ENCODE assay signal across 16 cellular contexts in genomic region chr19:48516536-48516935, GRCh38. TPM values are rescaled to one million over a fixed set of nuclear protein-coding genes. Genes with fewer than 3 reads are reported as not detected.
DNase-seq lines count a peak whose midpoint lies in the region; ATAC-seq, FAIRE-seq and TF ChIP-seq lines count a peak whose summit lies in the region.
"Had no signal": no experiment of that assay in that cellular context is flagged by ENCODE, and none has a peak within 500 bp of the region (broad histone marks: within the 10 kb centered on the region; RNA-seq: fewer than 3 reads in every experiment).

No MANE protein-coding gene starts in this region.

- H2AK5ac ChIP-seq in H1 (ENCODE audit: low read depth, low read length) (no peak overlapping the region; the same call in 1 of the 2 replicates), neuronal stem cell (ENCODE audit: low read depth, low read length) (no peak overlapping the region)

- H3K27me3 Mint-ChIP-seq in Caco-2 (ENCODE audit: insufficient read depth, unreplicated experiment): no peaks in the 10 kb centered on the region
- H3K27me3 Mint-ChIP-seq in activated CD8-positive, alpha-beta T cell treated with anti-CD3 and anti-CD28 coated beads for 36 hours: no peaks in the 10 kb centered on the region

- H3K18ac ChIP-seq in H1 (ENCODE audit: extremely low read depth, low read length) (no peak overlapping the region), neuronal stem cell (ENCODE audit: low read length) (no peak overlapping the region)

- H3K56ac ChIP-seq in H1 (replicated peaks; ENCODE audit: insufficient read length, low read depth, low read length): no peak overlapping the region

- peaks cover 29% of the 10 kb centered on the region for H3K4me1 Mint-ChIP-seq in Caco-2 (ENCODE audit: low read depth, unreplicated experiment)
- peaks cover 9% of the 10 kb centered on the region for H3K4me1 Mint-ChIP-seq in activated CD8-positive, alpha-beta T cell treated with anti-CD3 and anti-CD28 coated beads for 36 hours (ENCODE audit: low read depth)

- WGBS in A549 (ENCODE audit: missing lambda C conversion rate): 63% methylated on average over 8 of the region's 8 CpGs
- WGBS in H1 (ENCODE audit: extremely low coverage in 1 of 2, insufficient coverage in 1 of 2, insufficient read length in 1 of 2, insufficient replicate concordance in 2 of 2, low coverage in 1 of 2, low lambda C conversion rate in 2 of 2, missing lambda C conversion rate in 1 of 2), 2 experiments: 86% methylated on average over 8 of the region's 8 CpGs; no CpG with 5 or more reads in 1 of the 2 experiments
- no CpG with 5 or more reads among the region's 8 CpGs for WGBS in neuronal stem cell (ENCODE audit: extremely low coverage in 2 of 2, insufficient read length in 2 of 2, insufficient replicate concordance in 1 of 2), 2 donors

- H4K5ac ChIP-seq in H1 (ENCODE audit: insufficient read length, low read depth, low read length): no peak overlapping the region

- H3K27ac Mint-ChIP-seq in Caco-2 (ENCODE audit: unreplicated experiment): peak overlapping the region; percentile 74
- no peak overlapping the region for H3K27ac Mint-ChIP-seq in activated CD8-positive, alpha-beta T cell treated with anti-CD3 and anti-CD28 coated beads for 36 hours

- POLR2A ChIA-PET in A549 (lab: Yijun Ruan, JAX): interaction anchor here (1.0 kb wide), 1 partner anchor 37 kb away, joined by 4 read pairs; no protein-coding TSS in a partner anchor
- POLR2A ChIA-PET in Caco-2 (lab: Charles Lee): no interaction called here
- POLR2A ChIA-PET in H1 (lab: Charles Lee; ENCODE audit: partially characterized antibody): interaction anchor here (0.9 to 2.1 kb wide), 5 partner anchors 34 to 98 kb away, joined by 3 to 6 read pairs (median 4); partner anchors contain the start of gene FAM83E
- POLR2A ChIA-PET in activated CD8-positive, alpha-beta T cell treated with anti-CD3 and anti-CD28 coated beads for 36 hours (lab: Charles Lee): no interaction called here

- no peak overlapping the region for H4K8ac ChIP-seq in H1 (ENCODE audit: extremely low read depth, insufficient read depth, low read length)
- H4K8ac ChIP-seq in neuronal stem cell (ENCODE audit: low read depth, low read length): no peak overlapping the region

- peak overlapping the region; percentile 2 for H3K4me3 Mint-ChIP-seq in Caco-2 (ENCODE audit: unreplicated experiment)
- no peak overlapping the region for H3K4me3 Mint-ChIP-seq in activated CD8-positive, alpha-beta T cell treated with anti-CD3 and anti-CD28 coated beads for 36 hours

- H2BK5ac ChIP-seq in H1 (ENCODE audit: low read depth, low read length) (no peak overlapping the region), neuronal stem cell (ENCODE audit: low read length) (peak overlapping the region; percentile 43)

- no peak for DNase-seq in A549 (ENCODE audit: low read depth in 1 of 2, low spot score in 1 of 2)
- no peak for DNase-seq in Caco-2
- no peak for DNase-seq in H1 (ENCODE audit: low read depth in 1 of 2, low spot score in 2 of 2)
- DNase-seq in neuronal stem cell (ENCODE audit: low spot score): no peak
- no peak for DNase-seq in GOT3 (lab: John Stamatoyannopoulos, UW)
- no peak for DNase-seq in activated CD8-positive, alpha-beta T cell treated with anti-CD3 and anti-CD28 coated beads for 36 hours
- no peak for DNase-seq in midbrain (lab: John Stamatoyannopoulos, UW)
- DNase-seq: Calu3, DMS 273 treated with DMSO at 0.1 percent for 48 hours had no signal

- H2AFZ ChIP-seq in H1 (ENCODE audit: low read length) (peak overlapping the region; percentile 81; the same call in 1 of the 2 replicates), neuronal stem cell (ENCODE audit: low read length) (no peak overlapping the region)

- H3K23ac ChIP-seq in H1 (ENCODE audit: insufficient read length) (no peak overlapping the region), neuronal stem cell (ENCODE audit: low read depth, low read length, poor library complexity) (peak overlapping the region; percentile 60)

- no peak overlapping the region for H3K14ac ChIP-seq in H1 (ENCODE audit: insufficient read length)
- no peak overlapping the region for H3K14ac ChIP-seq in neuronal stem cell (ENCODE audit: low read length)

- TF ChIP-seq EP300 in A549 (IDR thresholded peaks at IDR 0.05): no peak
- TF ChIP-seq EP300 in H1 (IDR thresholded peaks at IDR 0.05; ENCODE audit: borderline replicate concordance in 1 of 2, low read depth in 2 of 2, low read length in 2 of 2): no peak

- ATAC-seq in A549 (no peak), HG03108 (IDR thresholded peaks at IDR 0.05; ENCODE audit: unreplicated experiment) (no peak)
- no peak for ATAC-seq in activated CD8-positive, alpha-beta T cell treated with anti-CD3 and anti-CD28 coated beads for 36 hours
- ATAC-seq: HCT116 had no signal

- H3K9me3 ChIP-seq in A549: no peaks in the 10 kb centered on the region
- no peaks in the 10 kb centered on the region for H3K9me3 ChIP-seq in Caco-2
- no peaks in the 10 kb centered on the region for H3K9me3 ChIP-seq in H1 (ENCODE audit: insufficient read depth in 2 of 2, low read depth in 1 of 2, low read length in 1 of 2)
- H3K9me3 ChIP-seq in neuronal stem cell (replicated peaks in 1 of 2; ENCODE audit: control insufficient read depth in 2 of 2, insufficient read depth in 1 of 2, low read depth in 1 of 2, low read length in 2 of 2): no peaks in the 10 kb centered on the region

- no peak overlapping the region for H4K91ac ChIP-seq in H1 (replicated peaks; ENCODE audit: insufficient read length, low read length)
- H4K91ac ChIP-seq in neuronal stem cell (ENCODE audit: low read depth, low read length, poor library complexity): no peak overlapping the region

- peak overlapping the region; percentile 39; the same call in 1 of the 2 replicates for H2BK12ac ChIP-seq in H1 (ENCODE audit: low read depth, low read length)
- no peak overlapping the region for H2BK12ac ChIP-seq in neuronal stem cell (ENCODE audit: low read length)

- H3K36me3 ChIP-seq in Caco-2 (ENCODE audit: control insufficient read depth, insufficient read depth, low read length) (no peaks in the 10 kb centered on the region), H1 (ENCODE audit: control insufficient read depth in 2 of 4, insufficient read depth in 4 of 4, low read length in 3 of 4) (no peaks in the 10 kb centered on the region), neuronal stem cell (replicated peaks in 1 of 2; ENCODE audit: control insufficient read depth in 2 of 2, insufficient read depth in 2 of 2, low read length in 2 of 2) (no peaks in the 10 kb centered on the region)

- H3K27ac ChIP-seq in A549 (peak overlapping the region in 1 of 2 experiments; percentile 58; a peak in 3 of 6 replicates), H1 (ENCODE audit: low read depth, low read length) (no peak overlapping the region), neuronal stem cell (replicated peaks; ENCODE audit: low read length) (no peak overlapping the region)

- H3K27me3 ChIP-seq in Caco-2 (replicated peaks; ENCODE audit: control insufficient read depth, insufficient read depth, low read length) (no peaks in the 10 kb centered on the region), H1 (replicated peaks in 1 of 4; ENCODE audit: control insufficient read depth in 3 of 4, extremely low read depth in 1 of 4, insufficient read depth in 3 of 4, low read length in 3 of 4) (peaks cover 0 to 12% (median 9%) of the 10 kb centered on the region in 4 experiments; a peak in 4 of 7 replicates), neuronal stem cell (ENCODE audit: control insufficient read depth in 3 of 3, insufficient read depth in 3 of 3, low read depth in 1 of 3, low read length in 3 of 3) (peaks cover 0 to 18% (median 14%) of the 10 kb centered on the region in 3 experiments)

- H3K4me2 ChIP-seq in A549: peak overlapping the region; percentile 8; the same call in 1 of the 3 replicates
- no peak overlapping the region; a peak in 1 of 4 replicates for H3K4me2 ChIP-seq in H1 (ENCODE audit: insufficient read depth in 1 of 2, low read depth in 2 of 2, low read length in 2 of 2)
- H3K4me2 ChIP-seq in neuronal stem cell (ENCODE audit: insufficient read depth, low read length, poor library complexity, severe bottlenecking): no peak overlapping the region

- intact Hi-C loops in Caco-2 (cut with micrococcal nuclease; ENCODE audit: unreplicated experiment): no loop called here
- intact Hi-C loops in activated CD8-positive, alpha-beta T cell treated with anti-CD3 and anti-CD28 coated beads for 36 hours (cut with micrococcal nuclease): no loop called here

- TF ChIP-seq POLR2A in A549 (IDR thresholded peaks at IDR 0.05; ENCODE audit: low read length): no peak
- TF ChIP-seq POLR2A in H1 (IDR thresholded peaks at IDR 0.05; ENCODE audit: control extremely low read depth in 1 of 2, low read depth in 2 of 2, low read length in 2 of 2): no peak

- H2BK120ac ChIP-seq in H1 (replicated peaks; ENCODE audit: low read depth, low read length) (no peak overlapping the region), neuronal stem cell (ENCODE audit: low read depth, low read length) (no peak overlapping the region)

- H2BK15ac ChIP-seq in H1 (ENCODE audit: low read length): peak overlapping the region; percentile 95; the same call in 1 of the 2 replicates
- no peak overlapping the region for H2BK15ac ChIP-seq in neuronal stem cell (ENCODE audit: low read length)

- H3K36me3 Mint-ChIP-seq in Caco-2 (ENCODE audit: insufficient read depth, unreplicated experiment): no peaks in the 10 kb centered on the region
- no peaks in the 10 kb centered on the region for H3K36me3 Mint-ChIP-seq in activated CD8-positive, alpha-beta T cell treated with anti-CD3 and anti-CD28 coated beads for 36 hours (ENCODE audit: low read depth)

- TF ChIP-seq RAD21 in A549 (conservative IDR thresholded peaks at IDR 0.05 in 1 of 2, IDR thresholded peaks at IDR 0.05 in 1 of 2) (no peak), H1 (IDR thresholded peaks at IDR 0.05 in 1 of 2, conservative IDR thresholded peaks at IDR 0.05 in 1 of 2; ENCODE audit: low read depth in 2 of 2, low read length in 2 of 2) (no peak)

- H3K23me2 ChIP-seq in H1 (ENCODE audit: low read depth, low read length): peaks cover 13% of the 10 kb centered on the region

- TF ChIP-seq CTCF in A549 (IDR thresholded peaks at IDR 0.05) (no peak), Caco-2 (IDR thresholded peaks at IDR 0.05; ENCODE audit: insufficient read depth in 1 of 2, low read depth in 1 of 2, low read length in 1 of 2, severe bottlenecking in 1 of 2, unreplicated experiment in 1 of 2) (no peak), H1 (IDR thresholded peaks at IDR 0.05; ENCODE audit: control extremely low read depth in 1 of 3, insufficient read depth in 1 of 3, low read depth in 1 of 3, low read length in 3 of 3) (no peak)
- TF ChIP-seq CTCF in activated CD8-positive, alpha-beta T cell treated with anti-CD3 and anti-CD28 coated beads for 36 hours (IDR thresholded peaks at IDR 0.05): no peak

- H3K4ac ChIP-seq in H1 (replicated peaks; ENCODE audit: insufficient read length, low read depth, low read length) (no peak overlapping the region), neuronal stem cell (ENCODE audit: low read length) (no peak overlapping the region)

- BruUV-seq in Caco-2 (replicated peaks; lab: Mats Ljungman, UMichigan): no TSS peak

- H3K9ac ChIP-seq in H1 (replicated peaks in 1 of 4; ENCODE audit: extremely low read depth in 1 of 4, low read depth in 3 of 4, low read length in 3 of 4) (no peak overlapping the region), neuronal stem cell (ENCODE audit: low read depth, low read length, poor library complexity) (no peak overlapping the region)

- no peaks in the 10 kb centered on the region for H3K79me2 ChIP-seq in H1 (ENCODE audit: control insufficient read depth in 1 of 2, insufficient read depth in 2 of 2, low read length in 2 of 2)

- H4K20me1 ChIP-seq in H1 (replicated peaks in 1 of 2; ENCODE audit: control insufficient read depth in 1 of 2, insufficient read depth in 2 of 2, low read length in 2 of 2): peaks cover 0 to 4% of the 10 kb centered on the region in 2 experiments

- H3K4me1 ChIP-seq in A549: peaks cover 31% of the 10 kb centered on the region
- H3K4me1 ChIP-seq in Caco-2: peaks cover 7% of the 10 kb centered on the region
- H3K4me1 ChIP-seq in H1 (replicated peaks in 1 of 4; ENCODE audit: control insufficient read depth in 3 of 4, insufficient read depth in 4 of 4, low read length in 3 of 4): peaks cover 0 to 16% (median 6%) of the 10 kb centered on the region in 4 experiments; a peak in 5 of 7 replicates
- H3K4me1 ChIP-seq in neuronal stem cell (ENCODE audit: control insufficient read depth in 2 of 2, insufficient read depth in 1 of 2, low read depth in 1 of 2, low read length in 2 of 2): peaks cover 4 to 8% of the 10 kb centered on the region in 2 donors

- no peak overlapping the region for H3K4me3 ChIP-seq in A549
- H3K4me3 ChIP-seq in Caco-2 (ENCODE audit: low read depth, low read length): no peak overlapping the region
- H3K4me3 ChIP-seq in H1 (ENCODE audit: extremely low read depth in 1 of 4, insufficient read depth in 2 of 4, low read depth in 3 of 4, low read length in 4 of 4): no peak overlapping the region
- no peak overlapping the region for H3K4me3 ChIP-seq in neuronal stem cell (ENCODE audit: low read length in 2 of 2)

- FAIRE-seq in A549 (lab: Jason Lieb, UNC) (no peak), H1 (lab: Jason Lieb, UNC) (no peak)
- FAIRE-seq: A204.1, H54 had no signal

- CTCF ChIA-PET in A549 (lab: Yijun Ruan, JAX): interaction anchor here (1.1 to 10.2 kb wide), 7 partner anchors 11 to 92 kb away, joined by 3 to 101 read pairs (median 7); no protein-coding TSS in a partner anchor
- CTCF ChIA-PET in Caco-2 (lab: Charles Lee): interaction anchor here (1.3 kb wide), 1 partner anchor 68 kb away, joined by 3 read pairs; no protein-coding TSS in a partner anchor
- CTCF ChIA-PET in H1 (lab: Charles Lee; ENCODE audit: partially characterized antibody): interaction anchor here (0.6 to 3.4 kb wide), 6 partner anchors 8 to 114 kb away, joined by 3 to 29 read pairs (median 4); no protein-coding TSS in a partner anchor
- CTCF ChIA-PET in activated CD8-positive, alpha-beta T cell treated with anti-CD3 and anti-CD28 coated beads for 36 hours (lab: Charles Lee): interaction anchor here (0.9 to 1.8 kb wide), 3 partner anchors 66 to 126 kb away, joined by 3 to 5 read pairs (median 3); partner anchors contain the start of gene KDELR1

- H3K9me3 Mint-ChIP-seq in Caco-2 (ENCODE audit: unreplicated experiment): no peaks in the 10 kb centered on the region
- no peaks in the 10 kb centered on the region for H3K9me3 Mint-ChIP-seq in activated CD8-positive, alpha-beta T cell treated with anti-CD3 and anti-CD28 coated beads for 36 hours

- H2BK20ac ChIP-seq in H1 (ENCODE audit: low read length): peak overlapping the region; percentile 90; the same call in 1 of the 2 replicates

- no peaks in the 10 kb centered on the region for H3K79me1 ChIP-seq in H1 (ENCODE audit: low read depth, low read length)
- no peaks in the 10 kb centered on the region for H3K79me1 ChIP-seq in neuronal stem cell (ENCODE audit: low read depth, low read length)

RNA-seq across cellular contexts. Expression of gene LMTK3, which starts 4.9 kb away (rescaled TPM):
- polyA plus RNA-seq in A549 (2011; rRNA removed) (0.62 and 0.95 TPM in 2 replicates), A549 (2017; fragmentation: RNase III; extraction: RNeasy Plus Mini Kit Qiagen cat#74134 plus additional on column Dnase treatment) (4.6 to 6.1 TPM (median 5.6 TPM) in 3 replicates), H1 (2011; rRNA removed) (2.7 and 7.3 TPM in 2 replicates)
- polyA plus RNA-seq in A549 (2012; cell fraction: cytosol; rRNA removed): 2.6 and 3.8 TPM in 2 replicates
- polyA plus RNA-seq in A549 (2012; cell fraction: nucleus; rRNA removed): 9.6 and 11.7 TPM in 2 replicates
- 0.45 and 0.54 TPM in 2 replicates for polyA minus RNA-seq in A549 (2011; rRNA and poly(A)+ RNA removed)
- 22.4 and 22.6 TPM in 2 replicates for total RNA-seq in Caco-2 (2022)
- total RNA-seq in H1 (2021; fragmentation: NEBNext Ultra II Directional; extraction: Animal tissue kit (Norgen Biotek cat#: 25700)): 12.4 and 13.6 TPM in 2 replicates
- polyA plus RNA-seq in H1 (2011; cell fraction: cytosol; rRNA removed): 3.4 TPM
- 11.6 TPM for polyA plus RNA-seq in H1 (2011; cell fraction: nucleus; rRNA removed)
- polyA plus RNA-seq in H1 (2012, experiment 1 of 2): 6.8 to 10.4 TPM (median 9.6 TPM) in 4 replicates
- polyA plus RNA-seq in H1 (2012, experiment 2 of 2): 4.1 TPM
- polyA plus RNA-seq in H1 (2013, experiment 1 of 2): 10.0 TPM
- 8.2 TPM for polyA plus RNA-seq in H1 (2013, experiment 2 of 2)
- polyA minus RNA-seq in H1 (2011; rRNA and poly(A)+ RNA removed): 0.90 and 1.2 TPM in 2 replicates
- polyA minus RNA-seq in H1 (2011; cell fraction: cytosol; rRNA and poly(A)+ RNA removed): 5.9 TPM
- 5.9 TPM for polyA minus RNA-seq in H1 (2011; cell fraction: nucleus; rRNA and poly(A)+ RNA removed)
- 7.9 TPM for polyA plus RNA-seq in neuronal stem cell (2013, experiment 1 of 2)
- 7.5 TPM for polyA plus RNA-seq in neuronal stem cell (2013, experiment 2 of 2)
- 1 to 10 TPM; 3.4 to 4.0 TPM for total RNA-seq in activated CD8-positive, alpha-beta T cell treated with anti-CD3 and anti-CD28 coated beads for 36 hours
- polyA plus RNA-seq: BJ had no signal

RNA-seq across cellular contexts. Expression of gene SULT2B1, which starts 35.4 kb away (rescaled TPM):
- polyA plus RNA-seq in A549 (2011; rRNA removed) (22.2 and 22.4 TPM in 2 replicates), A549 (2017; fragmentation: RNase III; extraction: RNeasy Plus Mini Kit Qiagen cat#74134 plus additional on column Dnase treatment) (30.1 to 36.5 TPM (median 34.3 TPM) in 3 replicates), H1 (2011; rRNA removed) (2.6 and 3.8 TPM in 2 replicates)
- 31.5 and 41.0 TPM in 2 replicates for polyA plus RNA-seq in A549 (2012; cell fraction: cytosol; rRNA removed)
- polyA plus RNA-seq in A549 (2012; cell fraction: nucleus; rRNA removed): 23.6 and 29.0 TPM in 2 replicates
- polyA minus RNA-seq in A549 (2011; rRNA and poly(A)+ RNA removed): 26.5 and 28.7 TPM in 2 replicates
- total RNA-seq in Caco-2 (2022): 1.00 and 1.4 TPM in 2 replicates
- 0.99 and 1.5 TPM in 2 replicates for total RNA-seq in H1 (2021; fragmentation: NEBNext Ultra II Directional; extraction: Animal tissue kit (Norgen Biotek cat#: 25700))
- 2.3 TPM for polyA plus RNA-seq in H1 (2011; cell fraction: cytosol; rRNA removed)
- polyA plus RNA-seq in H1 (2011; cell fraction: nucleus; rRNA removed): 1.2 TPM
- 1.0 to 2.2 TPM (median 1.6 TPM) in 4 replicates for polyA plus RNA-seq in H1 (2012, experiment 1 of 2)
- 1.00 TPM for polyA plus RNA-seq in H1 (2012, experiment 2 of 2)
- 1.5 TPM for polyA plus RNA-seq in H1 (2013, experiment 1 of 2)
- polyA plus RNA-seq in H1 (2013, experiment 2 of 2): 1.4 TPM
- polyA minus RNA-seq in H1 (2011; rRNA and poly(A)+ RNA removed): 0.59 TPM in 1 of 2 replicates, not detected in the other
- polyA minus RNA-seq in H1 (2011; cell fraction: cytosol; rRNA and poly(A)+ RNA removed): 1.2 TPM
- polyA minus RNA-seq in H1 (2011; cell fraction: nucleus; rRNA and poly(A)+ RNA removed): not detected
- polyA plus RNA-seq in neuronal stem cell (2013, experiment 1 of 2): 0.13 TPM
- polyA plus RNA-seq in neuronal stem cell (2013, experiment 2 of 2): 0.18 TPM
- not detected for total RNA-seq in activated CD8-positive, alpha-beta T cell treated with anti-CD3 and anti-CD28 coated beads for 36 hours
- total RNA-seq: Calu3, Daoy, HT1080 had no signal

RNA-seq across cellular contexts. Expression of gene CYTH2, which starts 47.4 kb away (rescaled TPM):
- 33.4 and 36.9 TPM in 2 replicates for polyA plus RNA-seq in A549 (2011; rRNA removed)
- polyA plus RNA-seq in A549 (2012; cell fraction: cytosol; rRNA removed): 48.4 and 61.1 TPM in 2 replicates
- polyA plus RNA-seq in A549 (2012; cell fraction: nucleus; rRNA removed): 158 and 205 TPM in 2 replicates
- 42.3 to 55.4 TPM (median 50.5 TPM) in 3 replicates for polyA plus RNA-seq in A549 (2017; fragmentation: RNase III; extraction: RNeasy Plus Mini Kit Qiagen cat#74134 plus additional on column Dnase treatment)
- 49.4 and 52.6 TPM in 2 replicates for polyA minus RNA-seq in A549 (2011; rRNA and poly(A)+ RNA removed)
- 74.6 and 81.3 TPM in 2 replicates for total RNA-seq in Caco-2 (2022)
- total RNA-seq in H1 (2021; fragmentation: NEBNext Ultra II Directional; extraction: Animal tissue kit (Norgen Biotek cat#: 25700)): 67.7 and 71.4 TPM in 2 replicates
- polyA plus RNA-seq in H1 (2011; rRNA removed): 43.7 and 62.5 TPM in 2 replicates
- polyA plus RNA-seq in H1 (2011; cell fraction: cytosol; rRNA removed): 59.5 TPM
- 225 TPM for polyA plus RNA-seq in H1 (2011; cell fraction: nucleus; rRNA removed)
- 64.0 to 76.5 TPM (median 71.8 TPM) in 4 replicates for polyA plus RNA-seq in H1 (2012, experiment 1 of 2)
- 35.7 TPM for polyA plus RNA-seq in H1 (2012, experiment 2 of 2)
- polyA plus RNA-seq in H1 (2013, experiment 1 of 2): 44.2 TPM
- polyA plus RNA-seq in H1 (2013, experiment 2 of 2): 37.5 TPM
- polyA minus RNA-seq in H1 (2011; rRNA and poly(A)+ RNA removed): 53.7 and 70.7 TPM in 2 replicates
- 28.7 TPM for polyA minus RNA-seq in H1 (2011; cell fraction: cytosol; rRNA and poly(A)+ RNA removed)
- 65.5 TPM for polyA minus RNA-seq in H1 (2011; cell fraction: nucleus; rRNA and poly(A)+ RNA removed)
- 67.8 TPM for polyA plus RNA-seq in neuronal stem cell (2013, experiment 1 of 2)
- 64.1 TPM for polyA plus RNA-seq in neuronal stem cell (2013, experiment 2 of 2)
- total RNA-seq in activated CD8-positive, alpha-beta T cell treated with anti-CD3 and anti-CD28 coated beads for 36 hours: 10 to 100 TPM; 23.8 to 24.5 TPM

Comparison
In these comparisons a context has a peak if more than half of its experiments do, and no peak if none do; other contexts are left out.
1. POLR2A ChIA-PET loops: an anchor here in A549 (1.0 kb wide) and H1 (0.9 to 2.1 kb wide); none called in Caco-2 and activated CD8-positive, alpha-beta T cell treated with anti-CD3 and anti-CD28 coated beads for 36 hours.